ENCODE assay signal across 8 cellular contexts in the genomic region with DNA sequence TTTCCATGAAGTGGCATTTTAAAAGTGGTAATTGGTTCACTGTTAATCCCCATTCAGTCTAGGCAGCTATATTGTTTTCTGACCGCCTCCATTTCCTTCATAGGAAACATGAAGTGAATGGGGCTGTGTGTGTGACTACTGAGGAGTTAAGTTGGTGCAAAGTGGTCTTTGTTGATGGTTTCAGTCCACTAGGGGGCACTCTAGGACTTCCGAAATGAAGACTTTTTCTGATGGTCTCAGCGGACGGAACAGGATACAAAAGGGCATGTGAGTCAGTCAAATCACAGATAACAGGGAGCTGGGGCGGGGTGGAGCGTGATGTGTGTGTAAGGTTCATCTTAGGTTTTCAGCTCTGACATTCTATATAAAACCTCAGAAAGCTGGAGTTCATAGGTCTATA.
DNase-seq lines count a peak whose midpoint lies in the region; TF ChIP-seq lines count a peak whose summit lies in the region.

No MANE protein-coding gene starts in this region.

- DNase-seq in SIG-M5 treated with dmso at 0.1 percent for 504 hours (lab: John Stamatoyannopoulos, UW; ENCODE audit: unreplicated experiment) (peak; percentile 70), SIG-M5 (lab: John Stamatoyannopoulos, UW) (no peak), SKM-1 treated with dmso at 0.1 percent for 144 hours (lab: John Stamatoyannopoulos, UW; ENCODE audit: unreplicated experiment) (peak; percentile 7), hepatic stellate cell (ENCODE audit: low spot score) (peak; percentile 1), DMS79 (lab: John Stamatoyannopoulos, UW) (no peak)
- peak; percentile 52 to 86 (median 60) for DNase-seq in stimulated activated CD4-positive, alpha-beta T cell treated with anti-CD3 and anti-CD28 coated beads, Interleukin-12 subunit alpha, Interleukin-12 subunit beta, amount 100 ng/mL, for 48 hours (ENCODE audit: low read depth in 2 of 3, low spot score in 1 of 3)

- peak; percentile 73 for TF ChIP-seq CTCF in LNCAP (IDR thresholded peaks at IDR 0.05)

- H3K36me3 Mint-ChIP-seq in activated naive CD4-positive, alpha-beta T cell treated with anti-CD3 and anti-CD28 coated beads, Interleukin-2, amount 50 U/mL, for 24 hours = no peaks in the 10 kb centered on the region

- no peaks in the 10 kb centered on the region for H3K9me3 Mint-ChIP-seq in activated naive CD4-positive, alpha-beta T cell treated with anti-CD3 and anti-CD28 coated beads, Interleukin-2, amount 50 U/mL, for 24 hours

- H3K27ac Mint-ChIP-seq in activated naive CD4-positive, alpha-beta T cell treated with anti-CD3 and anti-CD28 coated beads, Interleukin-2, amount 50 U/mL, for 24 hours = peak overlapping the region; percentile 91

- peaks cover 62% of the 10 kb centered on the region for H3K4me1 Mint-ChIP-seq in activated naive CD4-positive, alpha-beta T cell treated with anti-CD3 and anti-CD28 coated beads, Interleukin-2, amount 50 U/mL, for 24 hours

- peak overlapping the region; percentile 74 for H3K4me3 Mint-ChIP-seq in activated naive CD4-positive, alpha-beta T cell treated with anti-CD3 and anti-CD28 coated beads, Interleukin-2, amount 50 U/mL, for 24 hours

- H3K27me3 Mint-ChIP-seq in activated naive CD4-positive, alpha-beta T cell treated with anti-CD3 and anti-CD28 coated beads, Interleukin-2, amount 50 U/mL, for 24 hours = no peaks in the 10 kb centered on the region

Comparison
In these comparisons a context has a peak if more than half of its experiments do, and no peak if none do; other contexts are left out.
1. DNase-seq: peak in SIG-M5 treated with dmso at 0.1 percent for 504 hours (single experiment), SKM-1 treated with dmso at 0.1 percent for 144 hours (single experiment), hepatic stellate cell (single experiment) and stimulated activated CD4-positive, alpha-beta T cell treated with anti-CD3 and anti-CD28 coated beads, Interleukin-12 subunit alpha, Interleukin-12 subunit beta, amount 100 ng/mL, for 48 hours (3 of 3); none in SIG-M5 (single experiment) and DMS79 (single experiment).